In the genomic region with DNA sequence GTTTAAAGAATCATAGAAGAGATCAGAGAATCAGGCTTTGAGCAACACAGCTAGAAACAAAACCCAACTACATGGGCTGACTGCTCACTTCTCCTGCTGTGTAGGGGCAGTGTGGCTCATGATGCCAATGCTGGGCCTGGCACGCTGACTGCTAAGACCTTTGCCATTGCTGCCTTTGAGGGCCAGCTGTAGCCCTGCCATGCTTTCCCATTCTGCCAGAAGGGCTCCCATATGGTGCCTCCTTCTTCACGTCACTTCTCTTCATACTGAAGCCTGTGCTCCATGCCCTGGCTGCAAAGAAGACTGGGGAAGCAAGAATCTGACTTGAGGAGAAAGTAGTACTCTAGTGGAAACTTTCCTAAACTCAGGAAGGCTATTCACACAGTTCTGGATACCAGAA, we compare ENCODE assay signal across 38 cellular contexts.
"Had no signal": no experiment of that assay in that cellular context is flagged by ENCODE, and none has a peak within 500 bp of the region (broad histone marks: within the 10 kb centered on the region; RNA-seq: fewer than 3 reads in every experiment).

No MANE protein-coding gene starts in this region.

- H3K27me3 Mint-ChIP-seq: activated CD4-positive, alpha-beta T cell treated with anti-CD3 and anti-CD28 coated beads for 36 hours; activated CD4-positive, alpha-beta T cell treated with anti-CD3 and anti-CD28 coated beads, Interleukin-2, amount 10 ng/mL, durations not matched to agents 7 days and 5 days; activated naive CD4-positive, alpha-beta T cell treated with anti-CD3 and anti-CD28 coated beads, Interleukin-2, amount 50 U/mL, for 24 hours; activated naive CD8-positive, alpha-beta T cell; activated T-cell treated with anti-CD3 and anti-CD28 coated beads, Interleukin-2, amount 50 U/mL, for 24 hours; brain had no signal

- H3K4me1 Mint-ChIP-seq: activated CD4-positive, alpha-beta memory T cell treated with anti-CD3 and anti-CD28 coated beads, Interleukin-2, amount 10 ng/mL, durations not matched to agents 7 days and 5 days; activated CD4-positive, alpha-beta T cell treated with anti-CD3 and anti-CD28 coated beads for 36 hours; activated CD4-positive, alpha-beta T cell treated with anti-CD3 and anti-CD28 coated beads, Interleukin-2, amount 10 ng/mL, durations not matched to agents 7 days and 5 days; activated CD8-positive, alpha-beta memory T cell treated with anti-CD3 and anti-CD28 coated beads, Interleukin-2, amount 10 ng/mL, durations not matched to agents 7 days and 5 days; activated naive CD4-positive, alpha-beta T cell treated with anti-CD3 and anti-CD28 coated beads, Interleukin-2, amount 10 ng/mL, durations not matched to agents 7 days and 5 days; activated naive CD4-positive, alpha-beta T cell treated with anti-CD3 and anti-CD28 coated beads, Interleukin-2, amount 50 U/mL, for 24 hours; activated naive CD8-positive, alpha-beta T cell treated with anti-CD3 and anti-CD28 coated beads, Interleukin-2, amount 10 ng/mL, durations not matched to agents 7 days and 5 days; activated naive CD8-positive, alpha-beta T cell treated with anti-CD3 and anti-CD28 coated beads, Interleukin-2, amount 50 U/mL, for 24 hours; brain; central memory CD8-positive, alpha-beta T cell; WTC11 had no signal

- H3K36me3 Mint-ChIP-seq: activated CD8-positive, alpha-beta memory T cell treated with anti-CD3 and anti-CD28 coated beads, Interleukin-2, amount 10 ng/mL, durations not matched to agents 7 days and 5 days; activated naive CD4-positive, alpha-beta T cell treated with anti-CD3 and anti-CD28 coated beads, Interleukin-2, amount 10 ng/mL, durations not matched to agents 7 days and 5 days; activated naive CD4-positive, alpha-beta T cell treated with anti-CD3 and anti-CD28 coated beads, Interleukin-2, amount 50 U/mL, for 24 hours; activated naive CD8-positive, alpha-beta T cell; activated naive CD8-positive, alpha-beta T cell treated with anti-CD3 and anti-CD28 coated beads, Interleukin-2, amount 10 ng/mL, durations not matched to agents 7 days and 5 days; brain had no signal

- H3K36me3 ChIP-seq: ascending aorta, cardiac muscle cell, WERI-Rb-1 had no signal

- H3K27ac Mint-ChIP-seq: activated CD4-positive, alpha-beta memory T cell treated with anti-CD3 and anti-CD28 coated beads, Interleukin-2, amount 10 ng/mL, durations not matched to agents 7 days and 5 days; activated CD4-positive, alpha-beta T cell treated with anti-CD3 and anti-CD28 coated beads for 36 hours; activated CD4-positive, alpha-beta T cell treated with anti-CD3 and anti-CD28 coated beads, Interleukin-2, amount 10 ng/mL, durations not matched to agents 7 days and 5 days; activated CD8-positive, alpha-beta memory T cell treated with anti-CD3 and anti-CD28 coated beads, Interleukin-2, amount 10 ng/mL, durations not matched to agents 7 days and 5 days; activated CD8-positive, alpha-beta T cell treated with anti-CD3 and anti-CD28 coated beads, Interleukin-2, amount 10 ng/mL, durations not matched to agents 7 days and 5 days; activated naive CD4-positive, alpha-beta T cell treated with anti-CD3 and anti-CD28 coated beads, Interleukin-2, amount 10 ng/mL, durations not matched to agents 7 days and 5 days; activated naive CD4-positive, alpha-beta T cell treated with anti-CD3 and anti-CD28 coated beads, Interleukin-2, amount 50 U/mL, for 24 hours; activated naive CD8-positive, alpha-beta T cell; activated naive CD8-positive, alpha-beta T cell treated with anti-CD3 and anti-CD28 coated beads, Interleukin-2, amount 10 ng/mL, durations not matched to agents 7 days and 5 days; activated naive CD8-positive, alpha-beta T cell treated with anti-CD3 and anti-CD28 coated beads, Interleukin-2, amount 50 U/mL, for 24 hours; activated T-cell treated with anti-CD3 and anti-CD28 coated beads, Interleukin-2, amount 50 U/mL, for 24 hours; activated T-helper 2 cell treated with anti-CD3 and anti-CD28 coated beads, Interferon-gamma antibody, Interleukin-2, Interleukin-4, amounts not matched to agents 10 μg/mL and 5 μg/mL and 100 μg/mL, durations not matched to agents 14 hours and 24 hours and 36 hours; brain; T-helper 1 cell treated with Interleukin-12 subunit alpha and Interleukin-12 subunit beta and Interleukin-4 antibody, amounts not matched to agents 30 μg/mL and 1 μg/mL, for 36 hours; T-helper 2 cell treated with Interferon-gamma antibody and Interleukin-4, amounts not matched to agents 5 μg/mL and 100 μg/mL, for 36 hours; WTC11 had no signal

- H3K4me3 Mint-ChIP-seq: activated CD4-positive, alpha-beta memory T cell treated with anti-CD3 and anti-CD28 coated beads, Interleukin-2, amount 10 ng/mL, durations not matched to agents 7 days and 5 days; activated CD4-positive, alpha-beta T cell treated with anti-CD3 and anti-CD28 coated beads for 36 hours; activated CD4-positive, alpha-beta T cell treated with anti-CD3 and anti-CD28 coated beads, Interleukin-2, amount 10 ng/mL, durations not matched to agents 7 days and 5 days; activated CD8-positive, alpha-beta memory T cell treated with anti-CD3 and anti-CD28 coated beads, Interleukin-2, amount 10 ng/mL, durations not matched to agents 7 days and 5 days; activated CD8-positive, alpha-beta T cell treated with anti-CD3 and anti-CD28 coated beads, Interleukin-2, amount 10 ng/mL, durations not matched to agents 7 days and 5 days; activated naive CD4-positive, alpha-beta T cell treated with anti-CD3 and anti-CD28 coated beads, Interleukin-2, amount 10 ng/mL, durations not matched to agents 7 days and 5 days; activated naive CD4-positive, alpha-beta T cell treated with anti-CD3 and anti-CD28 coated beads, Interleukin-2, amount 50 U/mL, for 24 hours; activated naive CD8-positive, alpha-beta T cell; activated naive CD8-positive, alpha-beta T cell treated with anti-CD3 and anti-CD28 coated beads, Interleukin-2, amount 10 ng/mL, durations not matched to agents 7 days and 5 days; activated naive CD8-positive, alpha-beta T cell treated with anti-CD3 and anti-CD28 coated beads, Interleukin-2, amount 50 U/mL, for 24 hours; activated T-cell treated with anti-CD3 and anti-CD28 coated beads, Interleukin-2, amount 50 U/mL, for 24 hours; brain; central memory CD8-positive, alpha-beta T cell; T-helper 1 cell treated with Interleukin-12 subunit alpha and Interleukin-12 subunit beta and Interleukin-4 antibody, amounts not matched to agents 30 μg/mL and 1 μg/mL, for 36 hours; T-helper 2 cell treated with Interferon-gamma antibody and Interleukin-4, amounts not matched to agents 5 μg/mL and 100 μg/mL, for 36 hours; WTC11 had no signal

- FAIRE-seq: bronchial epithelial cell, colon had no signal

- H3K4me1 ChIP-seq: ascending aorta had no signal

- H3K9me3 Mint-ChIP-seq: activated CD4-positive, alpha-beta memory T cell treated with anti-CD3 and anti-CD28 coated beads, Interleukin-2, amount 10 ng/mL, durations not matched to agents 7 days and 5 days; activated CD4-positive, alpha-beta T cell treated with anti-CD3 and anti-CD28 coated beads, Interleukin-2, amount 10 ng/mL, durations not matched to agents 7 days and 5 days; activated naive CD4-positive, alpha-beta T cell treated with anti-CD3 and anti-CD28 coated beads, Interleukin-2, amount 10 ng/mL, durations not matched to agents 7 days and 5 days; activated naive CD4-positive, alpha-beta T cell treated with anti-CD3 and anti-CD28 coated beads, Interleukin-2, amount 50 U/mL, for 24 hours; activated naive CD8-positive, alpha-beta T cell treated with anti-CD3 and anti-CD28 coated beads, Interleukin-2, amount 10 ng/mL, durations not matched to agents 7 days and 5 days; activated naive CD8-positive, alpha-beta T cell treated with anti-CD3 and anti-CD28 coated beads, Interleukin-2, amount 50 U/mL, for 24 hours; activated T-cell treated with anti-CD3 and anti-CD28 coated beads, Interleukin-2, amount 50 U/mL, for 24 hours; activated T-helper 2 cell treated with anti-CD3 and anti-CD28 coated beads, Interferon-gamma antibody, Interleukin-2, Interleukin-4, amounts not matched to agents 10 μg/mL and 5 μg/mL and 100 μg/mL, durations not matched to agents 14 hours and 24 hours and 36 hours; central memory CD8-positive, alpha-beta T cell; T-helper 1 cell treated with Interleukin-12 subunit alpha and Interleukin-12 subunit beta and Interleukin-4 antibody, amounts not matched to agents 30 μg/mL and 1 μg/mL, for 36 hours; T-helper 2 cell treated with Interferon-gamma antibody and Interleukin-4, amounts not matched to agents 5 μg/mL and 100 μg/mL, for 36 hours had no signal

- H3K27ac ChIP-seq: ascending aorta, cardiac muscle cell, WERI-Rb-1 had no signal

- H3K27me3 ChIP-seq: ascending aorta, cardiac muscle cell had no signal

- H3K9me3 ChIP-seq: ascending aorta had no signal

- H3K4me3 ChIP-seq: ascending aorta, cardiac muscle cell had no signal

- DNase-seq: activated CD4-positive, alpha-beta memory T cell treated with anti-CD3 and anti-CD28 coated beads, Interleukin-2, amount 10 ng/mL, durations not matched to agents 7 days and 5 days; activated CD4-positive, alpha-beta T cell treated with anti-CD3 and anti-CD28 coated beads for 1 hour; activated CD4-positive, alpha-beta T cell treated with anti-CD3 and anti-CD28 coated beads for 36 hours; activated CD4-positive, alpha-beta T cell treated with anti-CD3 and anti-CD28 coated beads for 48 hours; activated CD4-positive, alpha-beta T cell treated with anti-CD3 and anti-CD28 coated beads, Interleukin-2, amount 10 ng/mL, durations not matched to agents 7 days and 5 days; activated CD4-positive, alpha-beta T cell treated with anti-CD3 and anti-CD28 coated beads, Interleukin-2, amount 50 U/mL, for 48 hours; activated CD4-positive, CD25-positive, alpha-beta regulatory T cell; activated CD8-positive, alpha-beta memory T cell treated with anti-CD3 and anti-CD28 coated beads for 24 hours; activated CD8-positive, alpha-beta memory T cell treated with anti-CD3 and anti-CD28 coated beads, Interleukin-2, amount 10 ng/mL, durations not matched to agents 7 days and 5 days; activated CD8-positive, alpha-beta memory T cell treated with anti-CD3 and anti-CD28 coated beads, Interleukin-2, amount 50 U/mL, for 48 hours; activated CD8-positive, alpha-beta T cell treated with anti-CD3 and anti-CD28 coated beads, Interleukin-2, amount 10 ng/mL, durations not matched to agents 7 days and 5 days; activated effector memory CD4-positive, alpha-beta T cell treated with Interleukin-2 at 50 U/mL for 16 hours; activated gamma-delta T cell; activated naive CD4-positive, alpha-beta T cell treated with anti-CD3 and anti-CD28 coated beads, Interleukin-2, amount 10 ng/mL, durations not matched to agents 7 days and 5 days; activated naive CD4-positive, alpha-beta T cell treated with Interleukin-2 at 50 U/mL for 16 hours; activated naive CD8-positive, alpha-beta T cell treated with anti-CD3 and anti-CD28 coated beads, Interleukin-2, amount 10 ng/mL, durations not matched to agents 7 days and 5 days; activated naive CD8-positive, alpha-beta T cell treated with anti-CD3 and anti-CD28 coated beads, Interleukin-2, amount 50 U/mL, for 24 hours; activated T-cell treated with anti-CD3 and anti-CD28 coated beads, Interleukin-2, amount 50 U/mL, for 24 hours; activated T-cell treated with anti-CD3 and anti-CD28 coated beads, Interleukin-2, amount 50 U/mL, for 48 hours; amygdala; anterior cingulate cortex; T-helper 1 cell; T-helper 2 cell; T-helper 9 cell; WERI-Rb-1 had no signal

- ATAC-seq: activated CD4-positive, alpha-beta T cell treated with anti-CD3 and anti-CD28 coated beads for 36 hours; activated CD4-positive, CD25-positive, alpha-beta regulatory T cell treated with anti-CD3 and anti-CD28 coated beads, Interleukin-2, amount 50 U/mL, for 24 hours; activated CD8-positive, alpha-beta memory T cell treated with anti-CD3 and anti-CD28 coated beads, Interleukin-2, amount 10 ng/mL, durations not matched to agents 7 days and 5 days; activated CD8-positive, alpha-beta T cell treated with anti-CD3 and anti-CD28 coated beads, Interleukin-2, amount 10 ng/mL, durations not matched to agents 7 days and 5 days; activated naive CD8-positive, alpha-beta T cell treated with anti-CD3 and anti-CD28 coated beads, Interleukin-2, amount 50 U/mL, for 24 hours; WTC11 had no signal
